1 cellular context compared by ENCODE assay signal in genomic region chr14:70823281-70823680, GRCh38.
TF ChIP-seq lines count a peak whose summit lies in the region.

No MANE protein-coding gene starts in this region.

TF ChIP-seq in GM23338, 12 proteins besides CTCF, POLR2A, EP300 and RAD21 (continued from another document):
- TF ChIP-seq, protein P1, sequence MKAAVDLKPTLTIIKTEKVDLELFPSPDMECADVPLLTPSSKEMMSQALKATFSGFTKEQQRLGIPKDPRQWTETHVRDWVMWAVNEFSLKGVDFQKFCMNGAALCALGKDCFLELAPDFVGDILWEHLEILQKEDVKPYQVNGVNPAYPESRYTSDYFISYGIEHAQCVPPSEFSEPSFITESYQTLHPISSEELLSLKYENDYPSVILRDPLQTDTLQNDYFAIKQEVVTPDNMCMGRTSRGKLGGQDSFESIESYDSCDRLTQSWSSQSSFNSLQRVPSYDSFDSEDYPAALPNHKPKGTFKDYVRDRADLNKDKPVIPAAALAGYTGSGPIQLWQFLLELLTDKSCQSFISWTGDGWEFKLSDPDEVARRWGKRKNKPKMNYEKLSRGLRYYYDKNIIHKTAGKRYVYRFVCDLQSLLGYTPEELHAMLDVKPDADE (IDR thresholded peaks at IDR 0.05): no peak
- TF ChIP-seq EZH2 (IDR thresholded peaks at IDR 0.05; ENCODE audit: low read depth, unreplicated experiment): no peak
- no peak for TF ChIP-seq POLR2AphosphoS5 (IDR thresholded peaks at IDR 0.05; ENCODE audit: low read depth)
- TF ChIP-seq, protein P2, sequence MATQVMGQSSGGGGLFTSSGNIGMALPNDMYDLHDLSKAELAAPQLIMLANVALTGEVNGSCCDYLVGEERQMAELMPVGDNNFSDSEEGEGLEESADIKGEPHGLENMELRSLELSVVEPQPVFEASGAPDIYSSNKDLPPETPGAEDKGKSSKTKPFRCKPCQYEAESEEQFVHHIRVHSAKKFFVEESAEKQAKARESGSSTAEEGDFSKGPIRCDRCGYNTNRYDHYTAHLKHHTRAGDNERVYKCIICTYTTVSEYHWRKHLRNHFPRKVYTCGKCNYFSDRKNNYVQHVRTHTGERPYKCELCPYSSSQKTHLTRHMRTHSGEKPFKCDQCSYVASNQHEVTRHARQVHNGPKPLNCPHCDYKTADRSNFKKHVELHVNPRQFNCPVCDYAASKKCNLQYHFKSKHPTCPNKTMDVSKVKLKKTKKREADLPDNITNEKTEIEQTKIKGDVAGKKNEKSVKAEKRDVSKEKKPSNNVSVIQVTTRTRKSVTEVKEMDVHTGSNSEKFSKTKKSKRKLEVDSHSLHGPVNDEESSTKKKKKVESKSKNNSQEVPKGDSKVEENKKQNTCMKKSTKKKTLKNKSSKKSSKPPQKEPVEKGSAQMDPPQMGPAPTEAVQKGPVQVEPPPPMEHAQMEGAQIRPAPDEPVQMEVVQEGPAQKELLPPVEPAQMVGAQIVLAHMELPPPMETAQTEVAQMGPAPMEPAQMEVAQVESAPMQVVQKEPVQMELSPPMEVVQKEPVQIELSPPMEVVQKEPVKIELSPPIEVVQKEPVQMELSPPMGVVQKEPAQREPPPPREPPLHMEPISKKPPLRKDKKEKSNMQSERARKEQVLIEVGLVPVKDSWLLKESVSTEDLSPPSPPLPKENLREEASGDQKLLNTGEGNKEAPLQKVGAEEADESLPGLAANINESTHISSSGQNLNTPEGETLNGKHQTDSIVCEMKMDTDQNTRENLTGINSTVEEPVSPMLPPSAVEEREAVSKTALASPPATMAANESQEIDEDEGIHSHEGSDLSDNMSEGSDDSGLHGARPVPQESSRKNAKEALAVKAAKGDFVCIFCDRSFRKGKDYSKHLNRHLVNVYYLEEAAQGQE (IDR thresholded peaks at IDR 0.05; ENCODE audit: unreplicated experiment): no peak
- TF ChIP-seq STAT1 (IDR thresholded peaks at IDR 0.05; ENCODE audit: unreplicated experiment): no peak
